In genomic region chr5:173825215-173825865, GRCh38 we compare ENCODE assay signal across 14 cellular contexts.
A peak's percentile ranks its signal among the peaks of the same experiment; 100 is the strongest.
DNase-seq lines count a peak whose midpoint lies in the region; ATAC-seq, FAIRE-seq and TF ChIP-seq lines count a peak whose summit lies in the region.
"Had no signal": no experiment of that assay in that cellular context is flagged by ENCODE, and none has a peak within 500 bp of the region (broad histone marks: within the 10 kb centered on the region; RNA-seq: fewer than 3 reads in every experiment).

No MANE protein-coding gene starts in this region.

- no peak overlapping the region for H3K18ac ChIP-seq in H9 (ENCODE audit: insufficient read length, low read depth, low read length)

- in situ Hi-C loops in K562 (cut with MboI) = no loop called here

- ATAC-seq in K562 (peak; percentile 10; the same call in 2 of the 3 replicates), thoracic aorta (ENCODE audit: insufficient number of reproducible peaks, low FRiP score, low read depth) (peak; percentile 48)
- no peak for ATAC-seq in naive thymus-derived CD4-positive, alpha-beta T cell
- ATAC-seq: activated naive CD8-positive, alpha-beta T cell treated with anti-CD3 and anti-CD28 coated beads, Interleukin-2, amount 50 U/mL, for 24 hours; stimulated activated naive CD8-positive, alpha-beta T cell treated with anti-CD3 and anti-CD28 coated beads, Interleukin-15, Interleukin-2, amounts not matched to agents 100 U/mL and 50 U/mL, for 24 hours; T-helper 17 cell had no signal

- no peak overlapping the region for H4K91ac ChIP-seq in H9 (ENCODE audit: insufficient read length, low read depth, low read length)

- no peak overlapping the region for H2BK20ac ChIP-seq in H9 (ENCODE audit: low read depth, low read length, poor library complexity, severe bottlenecking)

- H3K23ac ChIP-seq in H9 (ENCODE audit: insufficient read length, low read depth, low read length) = no peak overlapping the region

- H3K4me3 Mint-ChIP-seq in H9 = no peak overlapping the region
- H3K4me3 Mint-ChIP-seq in naive thymus-derived CD4-positive, alpha-beta T cell = no peak overlapping the region
- H3K4me3 Mint-ChIP-seq: activated naive CD8-positive, alpha-beta T cell treated with anti-CD3 and anti-CD28 coated beads, Interleukin-2, amount 50 U/mL, for 24 hours; T-helper 17 cell had no signal

- peaks cover 1% of the 10 kb centered on the region; the same call in 1 of the 2 replicates for H3K27me3 Mint-ChIP-seq in H9 (ENCODE audit: low read depth)
- H3K27me3 Mint-ChIP-seq in naive thymus-derived CD4-positive, alpha-beta T cell = peaks cover 0 to 4% (median 0%) of the 10 kb centered on the region in 5 donors
- H3K27me3 Mint-ChIP-seq: activated naive CD8-positive, alpha-beta T cell treated with anti-CD3 and anti-CD28 coated beads, Interleukin-2, amount 50 U/mL, for 24 hours; T-helper 17 cell had no signal

- H2AK5ac ChIP-seq in H9 (ENCODE audit: insufficient read length, low read length) = no peak overlapping the region

- peak; percentile 42 for DNase-seq in SIG-M5 treated with dmso at 0.1 percent for 504 hours (lab: John Stamatoyannopoulos, UW; ENCODE audit: unreplicated experiment)
- no peak for DNase-seq in SIG-M5 (lab: John Stamatoyannopoulos, UW)
- peak in 1 of 4 experiments; percentile 42 for DNase-seq in K562 (ENCODE audit: extremely low read depth in 1 of 4, low spot score in 3 of 4)
- DNase-seq in thoracic aorta (ENCODE audit: low spot score) = no peak
- DNase-seq in H9 = no peak
- no peak for DNase-seq in naive thymus-derived CD4-positive, alpha-beta T cell
- no peak for DNase-seq in NCI-H2107 (lab: John Stamatoyannopoulos, UW)
- DNase-seq: activated naive CD8-positive, alpha-beta T cell treated with anti-CD3 and anti-CD28 coated beads, Interleukin-2, amount 50 U/mL, for 24 hours; NCI-H1694 treated with DMSO at 0.1 percent for 48 hours; stimulated activated CD4-positive, alpha-beta T cell treated with anti-CD3 and anti-CD28 coated beads, Interleukin-1b, Interleukin-23, amount 100 ng/mL, for 48 hours; stimulated activated naive CD8-positive, alpha-beta T cell treated with anti-CD3 and anti-CD28 coated beads, Interleukin-15, Interleukin-2, amounts not matched to agents 100 U/mL and 50 U/mL, for 24 hours; T-helper 17 cell had no signal

- no peak overlapping the region for H2BK15ac ChIP-seq in H9 (ENCODE audit: low read depth, low read length)

- H3T11ph ChIP-seq in H9 (ENCODE audit: low read length) = no peak overlapping the region

- no peak for TF ChIP-seq EP300 in K562 (IDR thresholded peaks at IDR 0.05; ENCODE audit: low read length)

- H3K27ac ChIP-seq in K562 (ENCODE audit: extremely low read depth, low read depth, low read length) (no peak overlapping the region), liver (ENCODE audit: low read depth in 1 of 2, low read length in 2 of 2) (peak overlapping the region; percentile 84 to 88), thoracic aorta (peak overlapping the region; percentile 62 to 72), H9 (ENCODE audit: insufficient read length, low read depth, low read length) (no peak overlapping the region)
- H3K27ac ChIP-seq in naive thymus-derived CD4-positive, alpha-beta T cell (ENCODE audit: low read depth, low read length) = no peak overlapping the region

- H3K9ac ChIP-seq in K562 (ENCODE audit: insufficient read depth in 1 of 2, low read depth in 2 of 2, low read length in 2 of 2) = no peak overlapping the region; a peak in 1 of 4 replicates
- peak overlapping the region in 1 of 2 donors; percentile 1 for H3K9ac ChIP-seq in liver (ENCODE audit: low read depth in 1 of 2, low read length in 2 of 2)
- H3K9ac ChIP-seq in H9 (ENCODE audit: extremely low read depth, insufficient read length, low read length) = no peak overlapping the region

- no peaks in the 10 kb centered on the region for H3K9me3 ChIP-seq in K562 (replicated peaks; ENCODE audit: control insufficient read depth, insufficient read depth, low read depth, low read length)
- H3K9me3 ChIP-seq in liver (ENCODE audit: control insufficient read depth in 4 of 4, low read length in 3 of 4) = no peaks in the 10 kb centered on the region
- H3K9me3 ChIP-seq in thoracic aorta = no peaks in the 10 kb centered on the region
- H3K9me3 ChIP-seq in H9 (ENCODE audit: control insufficient read depth, low read depth, low read length) = no peaks in the 10 kb centered on the region
- no peaks in the 10 kb centered on the region for H3K9me3 ChIP-seq in naive thymus-derived CD4-positive, alpha-beta T cell (ENCODE audit: control insufficient read depth in 2 of 3, low read length in 3 of 3)

- peaks cover 23 to 33% of the 10 kb centered on the region in 2 experiments for H3K4me1 Mint-ChIP-seq in H9
- peaks cover 0 to 19% (median 6%) of the 10 kb centered on the region in 7 donors for H3K4me1 Mint-ChIP-seq in naive thymus-derived CD4-positive, alpha-beta T cell

- H3K4me2 ChIP-seq in K562 (ENCODE audit: insufficient read depth, low read length) = no peak overlapping the region
- H3K4me2 ChIP-seq in H9 (ENCODE audit: insufficient read depth, insufficient read length, low read length) = no peak overlapping the region

- no peaks in the 10 kb centered on the region for H3K79me1 ChIP-seq in H9 (ENCODE audit: insufficient read depth, low read depth, low read length, poor library complexity, severe bottlenecking)

- H3K27me3 ChIP-seq in K562 (ENCODE audit: control insufficient read depth in 2 of 2, insufficient read depth in 2 of 2, low read length in 2 of 2) (no peaks in the 10 kb centered on the region), liver (ENCODE audit: control insufficient read depth in 4 of 4, insufficient read depth in 4 of 4, low read length in 3 of 4) (no peaks in the 10 kb centered on the region), thoracic aorta (replicated peaks; ENCODE audit: insufficient read depth) (no peaks in the 10 kb centered on the region), H9 (ENCODE audit: insufficient read depth, low read length) (no peaks in the 10 kb centered on the region)
- H3K27me3 ChIP-seq in naive thymus-derived CD4-positive, alpha-beta T cell (ENCODE audit: control insufficient read depth in 2 of 2, insufficient read depth in 2 of 2, low read length in 2 of 2) = no peaks in the 10 kb centered on the region

- CTCF ChIA-PET in K562 (lab: Yijun Ruan, JAX; ENCODE audit: low intra/inter-chr PET ratio) = no interaction called here
- CTCF ChIA-PET in naive thymus-derived CD4-positive, alpha-beta T cell (lab: Charles Lee) = no interaction called here

- no peak overlapping the region for H2BK120ac ChIP-seq in H9 (ENCODE audit: low read depth, low read length, poor library complexity, severe bottlenecking)

- no peak overlapping the region for H3K56ac ChIP-seq in H9 (ENCODE audit: insufficient read length, low read depth, low read length)

- WGBS in K562 (ENCODE audit: insufficient coverage, low coverage, missing lambda C conversion rate) = 46% methylated on average over 13 of the region's 13 CpGs
- 62% methylated on average over 13 of the region's 13 CpGs for WGBS in liver
- WGBS in H9 (ENCODE audit: extremely low coverage, insufficient read length, low lambda C conversion rate) = no CpG with 5 or more reads among the region's 13 CpGs

- no peak overlapping the region for H4K5ac ChIP-seq in H9 (ENCODE audit: insufficient read length, low read depth, low read length)

- H4K20me1 ChIP-seq in K562 (replicated peaks; ENCODE audit: control insufficient read depth, insufficient read depth, low read length) (no peaks in the 10 kb centered on the region), H9 (ENCODE audit: control insufficient read depth, insufficient read depth, insufficient read length) (no peaks in the 10 kb centered on the region)

- BruUV-seq in K562 (replicated peaks; lab: Mats Ljungman, UMichigan) = no TSS peak

- no peak overlapping the region for H3K4ac ChIP-seq in H9 (ENCODE audit: low read depth, low read length)

- TF ChIP-seq RAD21 in K562 (CRISPR knock-in tag; conservative IDR thresholded peaks at IDR 0.05 in 1 of 2, IDR thresholded peaks at IDR 0.05 in 1 of 2) (no peak), liver (IDR thresholded peaks at IDR 0.05) (no peak)

- TF ChIP-seq CTCF in K562 (IDR thresholded peaks at IDR 0.05 in 2 of 3, conservative IDR thresholded peaks at IDR 0.05 in 1 of 3; ENCODE audit: insufficient read depth in 2 of 3, low read depth in 1 of 3, low read length in 3 of 3) (no peak), liver (IDR thresholded peaks at IDR 0.05; ENCODE audit: low read depth, low read length, missing input control) (no peak), thoracic aorta (IDR thresholded peaks at IDR 0.05) (peak; percentile 17), H9 (conservative IDR thresholded peaks at IDR 0.05) (no peak)

- peaks cover 2 to 7% (median 3%) of the 10 kb centered on the region in 3 experiments; a peak in 4 of 7 replicates for H3K36me3 Mint-ChIP-seq in H9 (ENCODE audit: insufficient read depth in 1 of 3, low read depth in 3 of 3)
- peaks cover 0 to 5% (median 0%) of the 10 kb centered on the region in 5 donors for H3K36me3 Mint-ChIP-seq in naive thymus-derived CD4-positive, alpha-beta T cell

- no peak overlapping the region for H3K27ac Mint-ChIP-seq in H9
- no peak overlapping the region for H3K27ac Mint-ChIP-seq in naive thymus-derived CD4-positive, alpha-beta T cell
- H3K27ac Mint-ChIP-seq: activated naive CD8-positive, alpha-beta T cell treated with anti-CD3 and anti-CD28 coated beads, Interleukin-2, amount 50 U/mL, for 24 hours; T-helper 17 cell had no signal

- H3K23me2 ChIP-seq in H9 (ENCODE audit: insufficient read length, low read depth, low read length, poor library complexity, severe bottlenecking) = no peaks in the 10 kb centered on the region

- H2BK5ac ChIP-seq in H9 (ENCODE audit: insufficient read length, low read length) = no peak overlapping the region

- POLR2A ChIA-PET in K562 (lab: Yijun Ruan, JAX) = interaction anchor here (0.8 to 2.1 kb wide), 3 partner anchors 10 to 14 kb away, joined by 3 to 6 read pairs (median 5); no protein-coding TSS in a partner anchor
- POLR2A ChIA-PET in naive thymus-derived CD4-positive, alpha-beta T cell (lab: Charles Lee) = interaction anchor here (0.6 kb wide), 1 partner anchor 18 kb away, joined by 3 read pairs; no protein-coding TSS in a partner anchor

- H2AFZ ChIP-seq in K562 (ENCODE audit: low read depth, low read length) (no peak overlapping the region), H9 (ENCODE audit: low read length) (no peak overlapping the region)

- H3K36me3 ChIP-seq in K562 (ENCODE audit: control insufficient read depth, insufficient read depth, low read length) (no peaks in the 10 kb centered on the region), liver (ENCODE audit: control insufficient read depth in 4 of 4, insufficient read depth in 3 of 4, low read depth in 1 of 4, low read length in 3 of 4) (no peaks in the 10 kb centered on the region), thoracic aorta (no peaks in the 10 kb centered on the region)
- no peaks in the 10 kb centered on the region for H3K36me3 ChIP-seq in naive thymus-derived CD4-positive, alpha-beta T cell (ENCODE audit: control insufficient read depth in 2 of 3, insufficient read depth in 3 of 3, low read length in 3 of 3)

- no peaks in the 10 kb centered on the region for H3K9me1 ChIP-seq in K562 (ENCODE audit: control insufficient read depth, insufficient read depth, low read length)

- H2BK12ac ChIP-seq in H9 (ENCODE audit: insufficient read length, low read depth, low read length) = no peak overlapping the region

- no peak overlapping the region for H4K8ac ChIP-seq in H9 (replicated peaks; ENCODE audit: insufficient read length, low read depth, low read length)

- H3K4me1 ChIP-seq in K562 (replicated peaks in 1 of 2; ENCODE audit: control insufficient read depth in 2 of 2, insufficient read depth in 2 of 2, low read length in 2 of 2) = peaks cover 17 to 50% of the 10 kb centered on the region in 2 experiments
- H3K4me1 ChIP-seq in liver (ENCODE audit: control insufficient read depth in 4 of 4, insufficient read depth in 4 of 4, low read length in 3 of 4) = peaks cover 11 to 39% (median 38%) of the 10 kb centered on the region in 4 donors
- H3K4me1 ChIP-seq in thoracic aorta (ENCODE audit: control insufficient read depth in 1 of 2, low read depth in 2 of 2) = peaks cover 17 to 30% of the 10 kb centered on the region in 2 donors
- H3K4me1 ChIP-seq in H9 (ENCODE audit: insufficient read depth, low read length) = peaks cover 14% of the 10 kb centered on the region; the same call in 1 of the 2 replicates
- no peaks in the 10 kb centered on the region for H3K4me1 ChIP-seq in naive thymus-derived CD4-positive, alpha-beta T cell (ENCODE audit: control insufficient read depth in 2 of 2, insufficient read depth in 2 of 2, low read length in 2 of 2)

- no peaks in the 10 kb centered on the region for H3K79me2 ChIP-seq in K562 (ENCODE audit: control insufficient read depth, insufficient read depth, low read length)
- no peaks in the 10 kb centered on the region for H3K79me2 ChIP-seq in H9 (ENCODE audit: insufficient read depth, low read length)

- FAIRE-seq in K562 (lab: Jason Lieb, UNC) = no peak
- FAIRE-seq: A204.1 had no signal

- intact Hi-C loops in K562 (cut with micrococcal nuclease) = no loop called here
- intact Hi-C loops in naive thymus-derived CD4-positive, alpha-beta T cell (cut with micrococcal nuclease) = no loop called here

- no peak overlapping the region; the same call in 1 of the 2 replicates for H3K14ac ChIP-seq in H9 (ENCODE audit: insufficient read depth, low read length)

- no peak for TF ChIP-seq POLR2A in K562 (conservative IDR thresholded peaks at IDR 0.05)

- peaks cover 6 to 9% of the 10 kb centered on the region in 2 experiments; a peak in 4 of 5 replicates for H3K9me3 Mint-ChIP-seq in H9
- H3K9me3 Mint-ChIP-seq in naive thymus-derived CD4-positive, alpha-beta T cell = peaks cover 0 to 10% (median 4%) of the 10 kb centered on the region in 11 donors

- H3K4me3 ChIP-seq in K562 (no peak overlapping the region), liver (ENCODE audit: low read depth in 1 of 3, low read length in 3 of 3) (no peak overlapping the region), thoracic aorta (no peak overlapping the region)
- H3K4me3 ChIP-seq in naive thymus-derived CD4-positive, alpha-beta T cell (ENCODE audit: low read length) = no peak overlapping the region

Comparison
In these comparisons a context has a peak if more than half of its experiments do, and no peak if none do; other contexts are left out.
1. H3K27ac ChIP-seq: peak in liver (2 of 2) and thoracic aorta (2 of 2); none in K562 (single experiment), H9 (single experiment) and naive thymus-derived CD4-positive, alpha-beta T cell (single experiment).